In the genomic region with DNA sequence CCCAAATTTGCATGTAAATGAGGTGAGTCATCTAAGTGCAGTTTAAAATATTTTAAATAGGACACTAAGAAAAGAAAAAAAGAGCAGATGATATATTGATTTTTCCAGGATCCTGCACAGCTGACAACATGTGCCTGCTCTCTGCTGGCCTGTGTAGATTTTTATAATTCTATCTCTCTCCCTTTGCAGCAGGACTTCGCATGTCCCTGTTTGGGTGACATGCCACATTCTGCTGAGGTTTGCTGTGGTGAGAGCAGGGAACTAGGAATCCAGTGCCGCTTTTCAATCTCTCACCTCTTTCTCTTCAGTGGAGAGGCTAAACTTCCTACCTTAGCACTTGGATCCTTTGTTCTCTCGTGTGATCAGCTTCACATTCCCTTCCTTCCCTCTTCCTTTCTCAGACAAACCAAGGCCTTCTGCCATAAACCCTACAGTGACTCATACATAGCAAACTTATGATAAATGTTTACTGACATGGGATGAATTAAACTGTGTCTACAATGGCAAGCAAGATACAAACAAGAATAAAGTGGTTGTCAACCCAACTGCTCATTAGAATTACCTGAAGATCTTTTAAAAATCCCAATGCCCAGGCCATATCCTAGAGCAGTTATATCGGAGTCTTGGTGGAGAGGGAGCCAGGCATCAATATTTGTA, we compare ENCODE assay signal across 15 cellular contexts.
DNase-seq lines count a peak whose midpoint lies in the region; ATAC-seq, FAIRE-seq and TF ChIP-seq lines count a peak whose summit lies in the region.
"Had no signal": no experiment of that assay in that cellular context is flagged by ENCODE, and none has a peak within 500 bp of the region (broad histone marks: within the 10 kb centered on the region; RNA-seq: fewer than 3 reads in every experiment).

No MANE protein-coding gene starts in this region.

- peak overlapping the region; percentile 64 for H3K4me2 ChIP-seq in A549
- peak overlapping the region; percentile 65 for H3K4me2 ChIP-seq in astrocyte (ENCODE audit: low read length)
- H3K4me2 ChIP-seq: BLaER1 had no signal

- TF ChIP-seq RAD21 in A549 (conservative IDR thresholded peaks at IDR 0.05 in 1 of 2, IDR thresholded peaks at IDR 0.05 in 1 of 2), result 0 out of 5 replicates have a peak, but pooled peaks of 1 of the 2 experiments have one; percentile 12

- intact Hi-C loops in CD8-positive, alpha-beta T cell (cut with DNase I, micrococcal nuclease), result no loop called here

- no peaks in the 10 kb centered on the region for H3K27me3 Mint-ChIP-seq in astrocyte (ENCODE audit: low read depth, unreplicated experiment)
- no peaks in the 10 kb centered on the region for H3K27me3 Mint-ChIP-seq in CD8-positive, alpha-beta T cell (ENCODE audit: low read depth)
- H3K27me3 Mint-ChIP-seq: activated CD8-positive, alpha-beta memory T cell treated with anti-CD3 and anti-CD28 coated beads, Interleukin-2, amount 10 ng/mL, durations not matched to agents 7 days and 5 days had no signal

- DNase-seq in A549 (ENCODE audit: low read depth in 1 of 2, low spot score in 1 of 2), result peak; percentile 35 to 64
- DNase-seq in HS-5 (ENCODE audit: low read depth), result peak; percentile 70
- DNase-seq in astrocyte (ENCODE audit: low read depth), result peak; percentile 85
- DNase-seq in iris pigment epithelial cell (ENCODE audit: low read depth), result peak; percentile 86
- no peak for DNase-seq in activated naive CD4-positive, alpha-beta T cell treated with Interleukin-2 at 50 U/mL for 16 hours
- no peak for DNase-seq in CD8-positive, alpha-beta T cell
- DNase-seq: activated CD8-positive, alpha-beta memory T cell treated with anti-CD3 and anti-CD28 coated beads, Interleukin-2, amount 10 ng/mL, durations not matched to agents 7 days and 5 days; H7; NCI-H2171 treated with DMSO at 0.1 percent for 48 hours; stimulated activated naive CD4-positive, alpha-beta T cell treated with Interleukin-2 at 50 U/mL for 16 hours had no signal

- CTCF ChIA-PET in A549 (lab: Yijun Ruan, JAX), result interaction anchor here (0.9 kb wide), 1 partner anchor 23 kb away, joined by 3 read pairs; no protein-coding TSS in a partner anchor
- CTCF ChIA-PET in CD8-positive, alpha-beta T cell (lab: Charles Lee), result no interaction called here

- H3K9ac ChIP-seq in astrocyte (ENCODE audit: low read length), result peak overlapping the region; percentile 70
- H3K9ac ChIP-seq: BLaER1 had no signal

- H3K4me3 Mint-ChIP-seq in astrocyte (ENCODE audit: unreplicated experiment), result no peak overlapping the region
- no peak overlapping the region for H3K4me3 Mint-ChIP-seq in CD8-positive, alpha-beta T cell
- H3K4me3 Mint-ChIP-seq: activated CD8-positive, alpha-beta memory T cell treated with anti-CD3 and anti-CD28 coated beads, Interleukin-2, amount 10 ng/mL, durations not matched to agents 7 days and 5 days had no signal

- H3K36me3 Mint-ChIP-seq in astrocyte (ENCODE audit: low read depth, unreplicated experiment), result no peaks in the 10 kb centered on the region
- peaks cover 26% of the 10 kb centered on the region for H3K36me3 Mint-ChIP-seq in CD8-positive, alpha-beta T cell
- H3K36me3 Mint-ChIP-seq: activated CD8-positive, alpha-beta memory T cell treated with anti-CD3 and anti-CD28 coated beads, Interleukin-2, amount 10 ng/mL, durations not matched to agents 7 days and 5 days had no signal

- H3K27ac Mint-ChIP-seq in astrocyte (ENCODE audit: unreplicated experiment), result peak overlapping the region; percentile 58
- H3K27ac Mint-ChIP-seq in CD8-positive, alpha-beta T cell, result no peak overlapping the region
- H3K27ac Mint-ChIP-seq: activated CD8-positive, alpha-beta memory T cell treated with anti-CD3 and anti-CD28 coated beads, Interleukin-2, amount 10 ng/mL, durations not matched to agents 7 days and 5 days had no signal

- no peak overlapping the region for H3K4me3 ChIP-seq in A549
- no peak overlapping the region for H3K4me3 ChIP-seq in astrocyte (ENCODE audit: insufficient read depth, low read depth, low read length)
- no peak overlapping the region for H3K4me3 ChIP-seq in CD8-positive, alpha-beta T cell (ENCODE audit: low read depth, low read length)
- H3K4me3 ChIP-seq: BLaER1 had no signal

- no peaks in the 10 kb centered on the region for H4K20me1 ChIP-seq in astrocyte (ENCODE audit: insufficient read depth, low read length)
- H4K20me1 ChIP-seq: BLaER1 had no signal

- no peak for TF ChIP-seq EP300 in A549 (IDR thresholded peaks at IDR 0.05)

- no peak for TF ChIP-seq POLR2A in A549 (IDR thresholded peaks at IDR 0.05; ENCODE audit: low read length)

- peaks cover 24% of the 10 kb centered on the region for H3K4me1 Mint-ChIP-seq in astrocyte (ENCODE audit: low read depth, unreplicated experiment)
- H3K4me1 Mint-ChIP-seq in CD8-positive, alpha-beta T cell (ENCODE audit: low read depth), result no peaks in the 10 kb centered on the region
- H3K4me1 Mint-ChIP-seq: activated CD8-positive, alpha-beta memory T cell treated with anti-CD3 and anti-CD28 coated beads, Interleukin-2, amount 10 ng/mL, durations not matched to agents 7 days and 5 days had no signal

- no peaks in the 10 kb centered on the region for H3K79me2 ChIP-seq in astrocyte (ENCODE audit: insufficient read depth, low read length)

- H3K4me1 ChIP-seq in A549 (peaks cover 23% of the 10 kb centered on the region), astrocyte (ENCODE audit: insufficient read depth, low read length) (peaks cover 20% of the 10 kb centered on the region)
- no peaks in the 10 kb centered on the region for H3K4me1 ChIP-seq in CD8-positive, alpha-beta T cell (ENCODE audit: insufficient read depth, low read length)
- H3K4me1 ChIP-seq: BLaER1 had no signal

- no peaks in the 10 kb centered on the region for H3K36me3 ChIP-seq in astrocyte (ENCODE audit: insufficient read depth, low read length)
- no peaks in the 10 kb centered on the region for H3K36me3 ChIP-seq in CD8-positive, alpha-beta T cell (ENCODE audit: insufficient read depth, low read length)
- H3K36me3 ChIP-seq: BLaER1 had no signal

- TF ChIP-seq CTCF in A549 (IDR thresholded peaks at IDR 0.05) (no peak), astrocyte (IDR thresholded peaks at IDR 0.05; ENCODE audit: insufficient read depth, low read depth, low read length) (no peak)
- TF ChIP-seq CTCF in CD8-positive, alpha-beta T cell (IDR thresholded peaks at IDR 0.05), result no peak

- peak overlapping the region; percentile 79 for H2AFZ ChIP-seq in astrocyte (ENCODE audit: low read depth, low read length)

- peaks cover 1% of the 10 kb centered on the region for H3K9me3 Mint-ChIP-seq in astrocyte (ENCODE audit: unreplicated experiment)
- no peaks in the 10 kb centered on the region for H3K9me3 Mint-ChIP-seq in CD8-positive, alpha-beta T cell

- WGBS in A549 (ENCODE audit: missing lambda C conversion rate), result 41% methylated on average over 4 of the region's 4 CpGs

- no peaks in the 10 kb centered on the region for H3K9me3 ChIP-seq in A549
- H3K9me3 ChIP-seq in astrocyte (ENCODE audit: insufficient read depth, low read depth, low read length), result no peaks in the 10 kb centered on the region
- no peaks in the 10 kb centered on the region for H3K9me3 ChIP-seq in CD8-positive, alpha-beta T cell (ENCODE audit: low read length)
- H3K9me3 ChIP-seq: BLaER1 had no signal

- POLR2A ChIA-PET in A549 (lab: Yijun Ruan, JAX), result no interaction called here
- POLR2A ChIA-PET in CD8-positive, alpha-beta T cell (lab: Charles Lee), result no interaction called here

- FAIRE-seq in A549 (lab: Jason Lieb, UNC), result peak; percentile 94
- peak; percentile 99 for FAIRE-seq in astrocyte (lab: Jason Lieb, UNC)
- FAIRE-seq: colon had no signal

- H3K27ac ChIP-seq in A549 (peak overlapping the region; percentile 28 to 69; a peak in 5 of 6 replicates), astrocyte (ENCODE audit: low read depth, low read length) (peak overlapping the region; percentile 90)
- H3K27ac ChIP-seq in CD8-positive, alpha-beta T cell (ENCODE audit: low read depth, low read length), result no peak overlapping the region
- H3K27ac ChIP-seq: BLaER1 had no signal

- no peaks in the 10 kb centered on the region for H3K27me3 ChIP-seq in astrocyte (ENCODE audit: insufficient read depth, low read length)
- no peaks in the 10 kb centered on the region for H3K27me3 ChIP-seq in CD8-positive, alpha-beta T cell (ENCODE audit: insufficient read depth, low read length)
- H3K27me3 ChIP-seq: BLaER1 had no signal

- ATAC-seq in A549 (peak; percentile 89 to 95), GM19351 (IDR thresholded peaks at IDR 0.05; ENCODE audit: unreplicated experiment) (no peak), GM19324 (IDR thresholded peaks at IDR 0.05; ENCODE audit: low FRiP score, unreplicated experiment) (no peak)
- ATAC-seq in CD8-positive, alpha-beta T cell, result no peak
- ATAC-seq: activated CD8-positive, alpha-beta memory T cell treated with anti-CD3 and anti-CD28 coated beads, Interleukin-2, amount 10 ng/mL, durations not matched to agents 7 days and 5 days; sciatic nerve had no signal

TF ChIP-seq in A549, 52 proteins besides CTCF, POLR2A, EP300 and RAD21:
- peak; percentile 42; the same call in 1 of the 2 replicates for TF ChIP-seq GATA3 (IDR thresholded peaks at IDR 0.05; ENCODE audit: borderline replicate concordance)
- TF ChIP-seq, protein P1, sequence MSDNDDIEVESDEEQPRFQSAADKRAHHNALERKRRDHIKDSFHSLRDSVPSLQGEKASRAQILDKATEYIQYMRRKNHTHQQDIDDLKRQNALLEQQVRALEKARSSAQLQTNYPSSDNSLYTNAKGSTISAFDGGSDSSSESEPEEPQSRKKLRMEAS (IDR thresholded peaks at IDR 0.05), result peak; percentile 33; the same call in 1 of the 2 replicates
- TF ChIP-seq FOSL2 (IDR thresholded peaks at IDR 0.05), result peak; percentile 60
- peak; percentile 82 for TF ChIP-seq FOSL2 (CRISPR knock-in tag; IDR thresholded peaks at IDR 0.05)
- peak; percentile 56 for TF ChIP-seq JUNB (IDR thresholded peaks at IDR 0.05)
- no peak for TF ChIP-seq ZC3H11A (IDR thresholded peaks at IDR 0.05)

Comparison
In these comparisons a context has a peak if more than half of its experiments do, and no peak if none do; other contexts are left out.
1. ATAC-seq: peak in A549 (2 of 2); none in GM19351 (single experiment), CD8-positive, alpha-beta T cell (single experiment) and GM19324 (single experiment).
2. DNase-seq: peak in A549 (2 of 2), HS-5 (single experiment), astrocyte (single experiment) and iris pigment epithelial cell (single experiment); none in activated naive CD4-positive, alpha-beta T cell treated with Interleukin-2 at 50 U/mL for 16 hours (single experiment) and CD8-positive, alpha-beta T cell (0 of 7).